Comparison of ENCODE assay signal across 17 cellular contexts in genomic region chr14:31294736-31295398, GRCh38.
DNase-seq lines count a peak whose midpoint lies in the region; ATAC-seq and TF ChIP-seq lines count a peak whose summit lies in the region.
"Had no signal": no experiment of that assay in that cellular context is flagged by ENCODE, and none has a peak within 500 bp of the region (broad histone marks: within the 10 kb centered on the region; RNA-seq: fewer than 3 reads in every experiment).

No MANE protein-coding gene starts in this region.

- H3K4me3 ChIP-seq in IMR-90 (ENCODE audit: insufficient read depth, low read depth, low read length) (no peak overlapping the region), fibroblast of the aortic adventitia (ENCODE audit: low read depth, low read length) (no peak overlapping the region)
- H3K4me3 ChIP-seq: Peyer's patch had no signal

- no peak overlapping the region for H3K23ac ChIP-seq in IMR-90 (ENCODE audit: low read depth, low read length)

- peak overlapping the region; percentile 55 for H3K27ac ChIP-seq in IMR-90 (ENCODE audit: insufficient read depth, low read length)
- H3K27ac ChIP-seq: KMS-11, Peyer's patch had no signal

- no peak overlapping the region for H2BK15ac ChIP-seq in IMR-90 (ENCODE audit: low read depth, low read length)

- H2BK5ac ChIP-seq in IMR-90 (ENCODE audit: low read depth, low read length, poor library complexity, severe bottlenecking) = peak overlapping the region; percentile 60

- peaks cover 7% of the 10 kb centered on the region; the same call in 1 of the 2 replicates for H3K9me1 ChIP-seq in IMR-90 (ENCODE audit: insufficient read depth, low read length)

- H2AK9ac ChIP-seq in IMR-90 (replicated peaks; ENCODE audit: low read depth, low read length, poor library complexity) = peak overlapping the region; percentile 44

- DNase-seq in EL (peak; percentile 30), IMR-90 (peak; percentile 69), astrocyte of the hippocampus (ENCODE audit: low read depth, low spot score) (peak; percentile 13), fibroblast of the aortic adventitia (ENCODE audit: low read depth) (peak; percentile 46), NCI-H226 (no peak)
- no peak for DNase-seq in stimulated activated CD4-positive, alpha-beta T cell treated with anti-CD3 and anti-CD28 coated beads, Interleukin-12 subunit alpha, Interleukin-12 subunit beta, amount 100 ng/mL, for 4 hours
- DNase-seq: C1 segment of cervical spinal cord, DMS 273 treated with DMSO at 0.1 percent for 48 hours, NCI-H1092, NCI-H146, NCI-H2081, NCI-H524, Peyer's patch had no signal

- peak overlapping the region; percentile 14; the same call in 1 of the 2 replicates for H2BK20ac ChIP-seq in IMR-90 (ENCODE audit: low read depth, low read length)

- in situ Hi-C loops in IMR-90 (cut with MboI; ENCODE audit: low sequenced_read_pairs) = no loop called here

- TF ChIP-seq POLR2A in IMR-90 (IDR thresholded peaks at IDR 0.05; ENCODE audit: low read depth, low read length) = no peak

- intact Hi-C loops in IMR-90 (cut with micrococcal nuclease) = loop anchor here (5.0 kb wide), 1 partner anchor 88 kb away; the partner anchor contains the start of gene HECTD1

- H2BK120ac ChIP-seq in IMR-90 (ENCODE audit: low read depth, low read length) = no peak overlapping the region; the same call in 1 of the 2 replicates

- H3K14ac ChIP-seq in IMR-90 (replicated peaks; ENCODE audit: low read depth, low read length) = peak overlapping the region; percentile 13; the same call in 1 of the 2 replicates

- peak overlapping the region; percentile 32; the same call in 1 of the 2 replicates for H3K4me2 ChIP-seq in IMR-90 (ENCODE audit: low read depth, low read length)
- H3K4me2 ChIP-seq: KMS-11 had no signal

- ATAC-seq in IMR-90 (ENCODE audit: low read depth) = peak; percentile 75
- no peak for ATAC-seq in GM18870 (IDR thresholded peaks at IDR 0.05; ENCODE audit: unreplicated experiment)
- ATAC-seq: HCT116, Right ventricle myocardium inferior had no signal

- no peak; the same call in 1 of the 2 replicates for TF ChIP-seq RAD21 in IMR-90 (IDR thresholded peaks at IDR 0.05; ENCODE audit: low read length)

- H3K79me1 ChIP-seq in IMR-90 (ENCODE audit: low read depth in 1 of 2, low read length in 2 of 2) = no peaks in the 10 kb centered on the region; a peak in 1 of 4 replicates

- 0 out of 2 replicates have a peak overlapping the region, but pooled peaks have one; percentile 1 for H4K91ac ChIP-seq in IMR-90 (ENCODE audit: insufficient read depth, low read depth, low read length)

- no CpG with 5 or more reads among the region's 7 CpGs for WGBS in IMR-90 (ENCODE audit: extremely low coverage in 2 of 2, insufficient read length in 1 of 2), 2 experiments

- dilution Hi-C loops in IMR-90 (cut with HindIII; ENCODE audit: low sequenced_read_pairs, unreplicated experiment) = no loop called here

- H4K5ac ChIP-seq in IMR-90 (ENCODE audit: low read depth, low read length) = no peak overlapping the region

- H3K9ac ChIP-seq in IMR-90 (ENCODE audit: low read depth, low read length) = no peak overlapping the region; the same call in 1 of the 2 replicates
- H3K9ac ChIP-seq: KMS-11 had no signal

- peaks cover 1% of the 10 kb centered on the region; the same call in 1 of the 2 replicates for H3K36me3 ChIP-seq in IMR-90 (ENCODE audit: control insufficient read depth, insufficient read depth, low read length)

- no peaks in the 10 kb centered on the region for H3K9me3 ChIP-seq in IMR-90 (ENCODE audit: control insufficient read depth, insufficient read depth, low read length)
- H3K9me3 ChIP-seq: Peyer's patch had no signal

- H3K4ac ChIP-seq in IMR-90 (ENCODE audit: low read depth, low read length) = peak overlapping the region; percentile 15; the same call in 1 of the 2 replicates

- TF ChIP-seq CTCF in IMR-90 (conservative IDR thresholded peaks at IDR 0.05; ENCODE audit: low read depth, low read length) (no peak), fibroblast of the aortic adventitia (IDR thresholded peaks at IDR 0.05; ENCODE audit: insufficient read depth, low read length) (no peak)

- CTCF ChIA-PET in IMR-90 (lab: Yijun Ruan, JAX) = no interaction called here

- H3K27me3 ChIP-seq in IMR-90 (ENCODE audit: control insufficient read depth, insufficient read depth, low read length) = no peaks in the 10 kb centered on the region
- H3K27me3 ChIP-seq: Peyer's patch had no signal

- no peak overlapping the region; a peak in 1 of 4 replicates for H4K8ac ChIP-seq in IMR-90 (ENCODE audit: low read depth in 2 of 2, low read length in 2 of 2)

- no peak overlapping the region for H3K18ac ChIP-seq in IMR-90 (ENCODE audit: low read depth, low read length)

- no TSS peak for BruUV-seq in IMR-90 (replicated peaks; lab: Mats Ljungman, UMichigan)

- peak overlapping the region; percentile 5; the same call in 1 of the 2 replicates for H2AK5ac ChIP-seq in IMR-90 (ENCODE audit: low read depth, low read length)

- peaks cover 4% of the 10 kb centered on the region for H3K4me1 ChIP-seq in IMR-90 (ENCODE audit: control insufficient read depth, insufficient read depth, low read length)
- H3K4me1 ChIP-seq: Peyer's patch had no signal

- H2AFZ ChIP-seq in IMR-90 (replicated peaks; ENCODE audit: low read length, poor library complexity) = no peak overlapping the region

- no peaks in the 10 kb centered on the region for H4K20me1 ChIP-seq in IMR-90 (ENCODE audit: insufficient read depth, low read length)

- POLR2A ChIA-PET in IMR-90 (lab: Charles Lee; ENCODE audit: unreplicated experiment) = no interaction called here

- H3K56ac ChIP-seq in IMR-90 (ENCODE audit: extremely low read depth, insufficient read depth, low read length) = no peak overlapping the region

TF ChIP-seq in IMR-90, 13 proteins besides CTCF, POLR2A, EP300 and RAD21:
- TF ChIP-seq CEBPB (IDR thresholded peaks at IDR 0.05; ENCODE audit: low read depth, low read length) (no peak), FOS (IDR thresholded peaks at IDR 0.05; ENCODE audit: low read depth, low read length) (0 out of 2 replicates have a peak, but pooled peaks have one; percentile 6)
TF ChIP-seq in IMR-90: peak in this region for 1.

Comparison
In these comparisons a context has a peak if more than half of its experiments do, and no peak if none do; other contexts are left out.
1. DNase-seq: peak in EL (single experiment), IMR-90 (single experiment), astrocyte of the hippocampus (single experiment) and fibroblast of the aortic adventitia (single experiment); none in stimulated activated CD4-positive, alpha-beta T cell treated with anti-CD3 and anti-CD28 coated beads, Interleukin-12 subunit alpha, Interleukin-12 subunit beta, amount 100 ng/mL, for 4 hours (single experiment) and NCI-H226 (single experiment).